1 cellular context compared by ENCODE assay signal in genomic region chr20:64041040-64041780, GRCh38.
TF ChIP-seq lines count a peak whose summit lies in the region.

No MANE protein-coding gene starts in this region.

TF ChIP-seq in HepG2, 621 proteins besides CTCF, POLR2A, EP300 and RAD21 (continued from another document and continues in another):
- TF ChIP-seq AHDC1 (CRISPR knock-in tag; IDR thresholded peaks at IDR 0.05; ENCODE audit: borderline replicate concordance), result no peak
- TF ChIP-seq ZNF672 (CRISPR knock-in tag; IDR thresholded peaks at IDR 0.05), result no peak
- TF ChIP-seq DZIP1 (CRISPR knock-in tag; IDR thresholded peaks at IDR 0.05), result peak; percentile 77; the same call in 1 of the 2 replicates
- TF ChIP-seq ZNF101 (CRISPR knock-in tag; IDR thresholded peaks at IDR 0.05; ENCODE audit: borderline replicate concordance, low read depth), result 0 out of 2 replicates have a peak, but pooled peaks have one; percentile 62
- TF ChIP-seq ZNF775 (CRISPR knock-in tag; IDR thresholded peaks at IDR 0.05; ENCODE audit: borderline replicate concordance), result peak; percentile 80; the same call in 1 of the 2 replicates
- TF ChIP-seq MBNL3 (CRISPR knock-in tag; conservative IDR thresholded peaks at IDR 0.05), result no peak
- TF ChIP-seq ZNF512 (CRISPR knock-in tag; IDR thresholded peaks at IDR 0.05), result no peak
- no peak for TF ChIP-seq ZNF275 (CRISPR knock-in tag; IDR thresholded peaks at IDR 0.05; ENCODE audit: borderline replicate concordance)
- TF ChIP-seq ZNF777 (CRISPR knock-in tag; IDR thresholded peaks at IDR 0.05), result peak; percentile 67; the same call in 1 of the 2 replicates
- peak; percentile 90 for TF ChIP-seq ZC3H4 (CRISPR knock-in tag; IDR thresholded peaks at IDR 0.05; ENCODE audit: borderline replicate concordance)
- no peak for TF ChIP-seq POLR2AphosphoS2 (IDR thresholded peaks at IDR 0.05; ENCODE audit: low read depth, low read length)
- peak; percentile 61 for TF ChIP-seq THRA (CRISPR knock-in tag; IDR thresholded peaks at IDR 0.05; ENCODE audit: borderline replicate concordance)
- no peak for TF ChIP-seq ZBTB37 (CRISPR knock-in tag; IDR thresholded peaks at IDR 0.05)
- no peak for TF ChIP-seq NONO (IDR thresholded peaks at IDR 0.05)
- peak; percentile 58 for TF ChIP-seq NONO (CRISPR knock-in tag; conservative IDR thresholded peaks at IDR 0.05)
- TF ChIP-seq TAF1 (CRISPR knock-in tag; IDR thresholded peaks at IDR 0.05), result no peak; the same call in 1 of the 2 replicates
- TF ChIP-seq KLF13 (CRISPR knock-in tag; IDR thresholded peaks at IDR 0.05), result no peak; the same call in 1 of the 2 replicates
- TF ChIP-seq E2F5 (CRISPR knock-in tag; conservative IDR thresholded peaks at IDR 0.05), result peak; percentile 33; the same call in 1 of the 2 replicates
- no peak; the same call in 1 of the 2 replicates for TF ChIP-seq MBD4 (IDR thresholded peaks at IDR 0.05; ENCODE audit: borderline replicate concordance, low read length)
- no peak for TF ChIP-seq ZNF24 (IDR thresholded peaks at IDR 0.05)
- TF ChIP-seq ZNF432 (CRISPR knock-in tag; IDR thresholded peaks at IDR 0.05; ENCODE audit: borderline replicate concordance), result no peak
- no peak for TF ChIP-seq HMGXB3 (CRISPR knock-in tag; IDR thresholded peaks at IDR 0.05; ENCODE audit: borderline replicate concordance)
- TF ChIP-seq SNAPC5 (CRISPR knock-in tag; IDR thresholded peaks at IDR 0.05; ENCODE audit: borderline replicate concordance), result 0 out of 2 replicates have a peak, but pooled peaks have one; percentile 68
- peak; percentile 81; the same call in 1 of the 2 replicates for TF ChIP-seq ZNF609 (CRISPR knock-in tag; IDR thresholded peaks at IDR 0.05; ENCODE audit: borderline replicate concordance)
- peak; percentile 67 for TF ChIP-seq GATAD2A (CRISPR knock-in tag; IDR thresholded peaks at IDR 0.05)
- no peak for TF ChIP-seq SATB2 (CRISPR knock-in tag; IDR thresholded peaks at IDR 0.05)
- peak; percentile 55; the same call in 1 of the 2 replicates for TF ChIP-seq CC2D1A (CRISPR knock-in tag; IDR thresholded peaks at IDR 0.05)
- TF ChIP-seq MEIS1 (CRISPR knock-in tag; IDR thresholded peaks at IDR 0.05; ENCODE audit: borderline replicate concordance), result peak; percentile 37
